ENCODE assay signal across 8 cellular contexts in the genomic region with DNA sequence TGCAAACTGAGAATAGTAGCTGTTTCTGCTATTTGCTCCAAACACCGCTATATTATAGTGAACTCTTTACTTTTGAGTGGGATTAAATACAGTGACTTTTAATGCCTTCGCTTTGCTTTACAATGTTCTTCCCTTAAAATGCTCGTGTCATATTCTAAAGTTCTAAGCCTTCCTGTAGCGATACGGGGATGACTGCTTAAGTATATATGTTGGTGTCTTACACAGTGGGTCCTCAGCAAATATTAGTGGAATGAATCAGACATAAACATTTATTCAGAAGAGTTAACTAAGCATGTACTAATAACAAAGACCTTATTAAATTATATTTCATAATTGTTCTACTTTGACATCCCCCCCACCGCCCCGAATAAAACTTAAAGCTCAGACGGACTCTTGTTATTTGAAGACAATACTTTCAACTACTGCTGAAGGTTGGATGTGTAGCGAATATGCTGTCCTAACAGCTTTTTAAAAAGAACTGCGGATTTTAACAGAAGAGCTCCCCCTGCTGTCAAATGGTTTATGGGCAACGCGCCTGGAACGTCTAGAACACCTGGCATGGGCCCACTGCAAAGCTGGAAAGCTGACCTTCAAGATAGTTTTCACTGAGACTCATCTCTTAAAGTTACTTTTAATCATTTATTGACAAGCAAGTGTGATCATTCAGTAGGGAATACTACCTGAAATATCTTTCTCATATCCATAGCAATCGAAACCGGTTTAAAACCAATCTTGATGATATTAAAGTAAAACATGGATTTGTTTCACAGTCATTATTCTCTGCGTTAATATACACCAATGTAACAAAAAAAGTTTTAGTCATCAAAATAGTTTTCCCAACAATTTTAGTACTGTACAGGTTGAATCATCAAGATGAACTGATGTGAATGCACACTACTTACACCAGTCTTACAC.
DNase-seq lines count a peak whose midpoint lies in the region; ATAC-seq, FAIRE-seq and TF ChIP-seq lines count a peak whose summit lies in the region.

No MANE protein-coding gene starts in this region.

- peak overlapping the region; percentile 13 for H3K27ac ChIP-seq in HepG2 (ENCODE audit: extremely low read length, insufficient read depth, low read length)

- H3K27me3 Mint-ChIP-seq in activated CD4-positive, alpha-beta T cell treated with anti-CD3 and anti-CD28 coated beads, Interleukin-2, amount 10 ng/mL, durations not matched to agents 7 days and 5 days = peaks cover 4% of the 10 kb centered on the region

- BruUV-seq in HepG2 (replicated peaks; lab: Mats Ljungman, UMichigan) = no TSS peak

- H3K27ac Mint-ChIP-seq in activated CD4-positive, alpha-beta T cell treated with anti-CD3 and anti-CD28 coated beads, Interleukin-2, amount 10 ng/mL, durations not matched to agents 7 days and 5 days = peak overlapping the region; percentile 100

- H3K9ac ChIP-seq in HepG2 (ENCODE audit: insufficient read depth, low read depth, low read length) = peak overlapping the region; percentile 70; the same call in 1 of the 2 replicates

- CTCF ChIA-PET in activated CD4-positive, alpha-beta T cell treated with anti-CD3 and anti-CD28 coated beads, Interleukin-2, amount 10 ng/mL, durations not matched to agents 7 days and 5 days (lab: Charles Lee) = interaction anchor here (0.5 to 2.2 kb wide), 17 partner anchors 10 to 336 kb away, joined by 3 to 13 read pairs (median 3); no protein-coding TSS in a partner anchor
- CTCF ChIA-PET in HepG2 (lab: Yijun Ruan, JAX; ENCODE audit: low intra/inter-chr PET ratio, low total read pairs) = interaction anchor here (1.6 kb wide), 1 partner anchor 396 kb away, joined by 7 read pairs; no protein-coding TSS in a partner anchor

- peak; percentile 84 for TF ChIP-seq CTCF in HepG2 (CRISPR knock-in tag; IDR thresholded peaks at IDR 0.05)

- H3K4me3 Mint-ChIP-seq in activated CD4-positive, alpha-beta T cell treated with anti-CD3 and anti-CD28 coated beads, Interleukin-2, amount 10 ng/mL, durations not matched to agents 7 days and 5 days = peak overlapping the region; percentile 94

- H3K4me1 ChIP-seq in HepG2 (ENCODE audit: insufficient read depth, low read length) = peaks cover 34% of the 10 kb centered on the region

- peaks cover 55% of the 10 kb centered on the region for H3K4me1 Mint-ChIP-seq in activated CD4-positive, alpha-beta T cell treated with anti-CD3 and anti-CD28 coated beads, Interleukin-2, amount 10 ng/mL, durations not matched to agents 7 days and 5 days

- DNase-seq in ELF-1 (ENCODE audit: low read depth, low spot score) (peak; percentile 85), NCI-H524 (lab: John Stamatoyannopoulos, UW) (peak; percentile 62 to 84), dermis blood vessel endothelial cell (peak; percentile 93), HepG2 (ENCODE audit: low spot score) (peak; percentile 77)
- peak; percentile 88 for DNase-seq in activated CD4-positive, alpha-beta T cell treated with anti-CD3 and anti-CD28 coated beads, Interleukin-2, amount 10 ng/mL, durations not matched to agents 7 days and 5 days
- DNase-seq in stimulated activated CD4-positive, alpha-beta T cell treated with anti-CD3 and anti-CD28 coated beads, Interleukin-2, amount 100 ng/mL, for 24 hours = peak; percentile 68 to 78

- H3K79me2 ChIP-seq in HepG2 (ENCODE audit: insufficient read depth, low read length) = no peaks in the 10 kb centered on the region

- ATAC-seq in HG03108 (IDR thresholded peaks at IDR 0.05; ENCODE audit: unreplicated experiment) (peak; percentile 22), HepG2 (peak; percentile 32), HG03439 (IDR thresholded peaks at IDR 0.05; ENCODE audit: unreplicated experiment) (no peak)

- peak overlapping the region; percentile 99 for H3K4me2 ChIP-seq in HepG2 (ENCODE audit: low read depth, low read length)

- in situ Hi-C loops in HepG2 (cut with HindIII; ENCODE audit: extremely low pct_ligation_motif_present, low pct_unique_long_range_greater_than_20kb) = no loop called here

- POLR2A ChIA-PET in activated CD4-positive, alpha-beta T cell treated with anti-CD3 and anti-CD28 coated beads, Interleukin-2, amount 10 ng/mL, durations not matched to agents 7 days and 5 days (lab: Charles Lee) = interaction anchor here (0.8 to 1.7 kb wide), 3 partner anchors 134 to 192 kb away, joined by 3 to 10 read pairs (median 4); a partner anchor contains a TSS
- POLR2A ChIA-PET in HepG2 (lab: Yijun Ruan, JAX) = interaction anchor here (0.8 to 1.2 kb wide), 2 partner anchors 111 to 137 kb away, joined by 3 to 4 read pairs; a partner anchor contains a TSS

- no peak for TF ChIP-seq EP300 in HepG2 (IDR thresholded peaks at IDR 0.05; ENCODE audit: low read depth in 2 of 2, low read length in 2 of 2)
- no peak for TF ChIP-seq EP300 in HepG2 (CRISPR knock-in tag; IDR thresholded peaks at IDR 0.05; ENCODE audit: borderline replicate concordance)

- peaks cover 6% of the 10 kb centered on the region for H3K36me3 Mint-ChIP-seq in activated CD4-positive, alpha-beta T cell treated with anti-CD3 and anti-CD28 coated beads, Interleukin-2, amount 10 ng/mL, durations not matched to agents 7 days and 5 days (ENCODE audit: low read depth)

- peak overlapping the region; percentile 58 to 75 (median 75); a peak in 5 of 6 replicates for H3K4me3 ChIP-seq in HepG2 (replicated peaks in 1 of 3; ENCODE audit: insufficient read depth in 1 of 3, low read depth in 2 of 3, low read length in 3 of 3)

- H4K20me1 ChIP-seq in HepG2 (ENCODE audit: insufficient read depth, low read length) = no peaks in the 10 kb centered on the region

- 9% methylated on average over 16 of the region's 16 CpGs for WGBS in HepG2 (ENCODE audit: low lambda C conversion rate)

- peak; percentile 91 for FAIRE-seq in HepG2 (lab: Jason Lieb, UNC)

- H3K9me3 Mint-ChIP-seq in activated CD4-positive, alpha-beta T cell treated with anti-CD3 and anti-CD28 coated beads, Interleukin-2, amount 10 ng/mL, durations not matched to agents 7 days and 5 days = no peaks in the 10 kb centered on the region

- peak; percentile 76 for TF ChIP-seq RAD21 in HepG2 (CRISPR knock-in tag; IDR thresholded peaks at IDR 0.05)

- intact Hi-C loops in HepG2 (cut with micrococcal nuclease; ENCODE audit: unreplicated experiment) = loop anchor here (1.0 kb wide), 4 partner anchors 146 to 395 kb away; no protein-coding TSS in a partner anchor

- H3K9me3 ChIP-seq in HepG2 (ENCODE audit: low read length) = no peaks in the 10 kb centered on the region

- TF ChIP-seq POLR2A in HepG2 (IDR thresholded peaks at IDR 0.05; ENCODE audit: insufficient read depth in 1 of 2, low read depth in 2 of 2, low read length in 2 of 2) = peak in 1 of 2 experiments; percentile 31; a peak in 1 of 4 replicates

- H3K27me3 ChIP-seq in HepG2 (ENCODE audit: control insufficient read depth in 1 of 2, insufficient read depth in 2 of 2, low read length in 2 of 2) = peaks cover 4 to 25% of the 10 kb centered on the region in 2 experiments

- no peaks in the 10 kb centered on the region for H3K36me3 ChIP-seq in HepG2 (replicated peaks in 1 of 2; ENCODE audit: control insufficient read depth in 1 of 2, insufficient read depth in 2 of 2, low read length in 2 of 2)

- no peak overlapping the region for H2AFZ ChIP-seq in HepG2 (ENCODE audit: low read length)

TF ChIP-seq in HepG2, 621 proteins besides CTCF, POLR2A, EP300 and RAD21 (continues in another document):
- TF ChIP-seq MXD4 (CRISPR knock-in tag; IDR thresholded peaks at IDR 0.05) = no peak
- 0 out of 2 replicates have a peak, but pooled peaks have one; percentile 12 for TF ChIP-seq ZNF331 (CRISPR knock-in tag; IDR thresholded peaks at IDR 0.05)
- 0 out of 2 replicates have a peak, but pooled peaks have one; percentile 39 for TF ChIP-seq ZNF24 (IDR thresholded peaks at IDR 0.05)
- peak; percentile 39; the same call in 1 of the 2 replicates for TF ChIP-seq SAP130 (CRISPR knock-in tag; IDR thresholded peaks at IDR 0.05; ENCODE audit: low read depth)
- TF ChIP-seq SMC3 (IDR thresholded peaks at IDR 0.05; ENCODE audit: low read length) = peak; percentile 93
- TF ChIP-seq CREB1 (IDR thresholded peaks at IDR 0.05) = no peak
- peak; percentile 47; the same call in 1 of the 2 replicates for TF ChIP-seq CREB1 (CRISPR knock-in tag; IDR thresholded peaks at IDR 0.05)
- no peak for TF ChIP-seq ZNF33B (CRISPR knock-in tag; IDR thresholded peaks at IDR 0.05)
- TF ChIP-seq STAG1 (CRISPR knock-in tag; IDR thresholded peaks at IDR 0.05) = peak; percentile 88
- TF ChIP-seq, protein P1, sequence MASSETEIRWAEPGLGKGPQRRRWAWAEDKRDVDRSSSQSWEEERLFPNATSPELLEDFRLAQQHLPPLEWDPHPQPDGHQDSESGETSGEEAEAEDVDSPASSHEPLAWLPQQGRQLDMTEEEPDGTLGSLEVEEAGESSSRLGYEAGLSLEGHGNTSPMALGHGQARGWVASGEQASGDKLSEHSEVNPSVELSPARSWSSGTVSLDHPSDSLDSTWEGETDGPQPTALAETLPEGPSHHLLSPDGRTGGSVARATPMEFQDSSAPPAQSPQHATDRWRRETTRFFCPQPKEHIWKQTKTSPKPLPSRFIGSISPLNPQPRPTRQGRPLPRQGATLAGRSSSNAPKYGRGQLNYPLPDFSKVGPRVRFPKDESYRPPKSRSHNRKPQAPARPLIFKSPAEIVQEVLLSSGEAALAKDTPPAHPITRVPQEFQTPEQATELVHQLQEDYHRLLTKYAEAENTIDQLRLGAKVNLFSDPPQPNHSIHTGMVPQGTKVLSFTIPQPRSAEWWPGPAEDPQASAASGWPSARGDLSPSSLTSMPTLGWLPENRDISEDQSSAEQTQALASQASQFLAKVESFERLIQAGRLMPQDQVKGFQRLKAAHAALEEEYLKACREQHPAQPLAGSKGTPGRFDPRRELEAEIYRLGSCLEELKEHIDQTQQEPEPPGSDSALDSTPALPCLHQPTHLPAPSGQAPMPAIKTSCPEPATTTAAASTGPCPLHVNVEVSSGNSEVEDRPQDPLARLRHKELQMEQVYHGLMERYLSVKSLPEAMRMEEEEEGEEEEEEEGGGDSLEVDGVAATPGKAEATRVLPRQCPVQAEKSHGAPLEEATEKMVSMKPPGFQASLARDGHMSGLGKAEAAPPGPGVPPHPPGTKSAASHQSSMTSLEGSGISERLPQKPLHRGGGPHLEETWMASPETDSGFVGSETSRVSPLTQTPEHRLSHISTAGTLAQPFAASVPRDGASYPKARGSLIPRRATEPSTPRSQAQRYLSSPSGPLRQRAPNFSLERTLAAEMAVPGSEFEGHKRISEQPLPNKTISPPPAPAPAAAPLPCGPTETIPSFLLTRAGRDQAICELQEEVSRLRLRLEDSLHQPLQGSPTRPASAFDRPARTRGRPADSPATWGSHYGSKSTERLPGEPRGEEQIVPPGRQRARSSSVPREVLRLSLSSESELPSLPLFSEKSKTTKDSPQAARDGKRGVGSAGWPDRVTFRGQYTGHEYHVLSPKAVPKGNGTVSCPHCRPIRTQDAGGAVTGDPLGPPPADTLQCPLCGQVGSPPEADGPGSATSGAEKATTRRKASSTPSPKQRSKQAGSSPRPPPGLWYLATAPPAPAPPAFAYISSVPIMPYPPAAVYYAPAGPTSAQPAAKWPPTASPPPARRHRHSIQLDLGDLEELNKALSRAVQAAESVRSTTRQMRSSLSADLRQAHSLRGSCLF (CRISPR knock-in tag; IDR thresholded peaks at IDR 0.05; ENCODE audit: borderline replicate concordance) = no peak
